15 cellular contexts compared by ENCODE assay signal in genomic region chr6:119243657-119244056, GRCh38.
DNase-seq lines count a peak whose midpoint lies in the region; ATAC-seq, FAIRE-seq and TF ChIP-seq lines count a peak whose summit lies in the region.
"Had no signal": no experiment of that assay in that cellular context is flagged by ENCODE, and none has a peak within 500 bp of the region (broad histone marks: within the 10 kb centered on the region; RNA-seq: fewer than 3 reads in every experiment).

No MANE protein-coding gene starts in this region.

- no peaks in the 10 kb centered on the region for H3K9me3 Mint-ChIP-seq in activated CD4-positive, alpha-beta T cell treated with anti-CD3 and anti-CD28 coated beads, Interleukin-2, amount 10 ng/mL, durations not matched to agents 24 days and 14 days
- H3K9me3 Mint-ChIP-seq in effector memory CD8-positive, alpha-beta T cell, result no peaks in the 10 kb centered on the region
- H3K9me3 Mint-ChIP-seq: CD4-positive, CD25-positive, alpha-beta regulatory T cell; H9 had no signal

- DNase-seq in HepG2 (ENCODE audit: low spot score) (no peak), right lobe of liver (no peak), NCI-H2081 treated with DMSO at 0.1 percent for 48 hours (lab: John Stamatoyannopoulos, UW) (peak; percentile 19), foreskin keratinocyte (no peak), GM03348 (ENCODE audit: low spot score) (no peak)
- no peak for DNase-seq in activated CD4-positive, alpha-beta T cell treated with anti-CD3 and anti-CD28 coated beads, Interleukin-2, amount 10 ng/mL, durations not matched to agents 24 days and 14 days
- DNase-seq in effector memory CD8-positive, alpha-beta T cell, result no peak
- DNase-seq: ACHN; CD4-positive, CD25-positive, alpha-beta regulatory T cell; DMS53; GF-D8; GOT3; H9 had no signal

- no peak for FAIRE-seq in HepG2 (lab: Jason Lieb, UNC)

- peaks cover 55% of the 10 kb centered on the region for H3K79me2 ChIP-seq in HepG2 (ENCODE audit: insufficient read depth, low read length)

- CTCF ChIA-PET in HepG2 (lab: Yijun Ruan, JAX; ENCODE audit: low intra/inter-chr PET ratio, low total read pairs), result no interaction called here

- no peaks in the 10 kb centered on the region for H3K27me3 Mint-ChIP-seq in activated CD4-positive, alpha-beta T cell treated with anti-CD3 and anti-CD28 coated beads, Interleukin-2, amount 10 ng/mL, durations not matched to agents 24 days and 14 days
- no peaks in the 10 kb centered on the region for H3K27me3 Mint-ChIP-seq in effector memory CD8-positive, alpha-beta T cell
- H3K27me3 Mint-ChIP-seq: CD4-positive, CD25-positive, alpha-beta regulatory T cell; IgD-negative memory B cell had no signal

- no peak for TF ChIP-seq RAD21 in HepG2 (CRISPR knock-in tag; IDR thresholded peaks at IDR 0.05)

- no peak overlapping the region for H3K9ac ChIP-seq in HepG2 (ENCODE audit: insufficient read depth, low read depth, low read length)
- H3K9ac ChIP-seq: BLaER1 treated with 17β-estradiol and CSF1 and Interleukin-3, amounts not matched to agents 10 nM and 100 nM had no signal

- H3K4me3 ChIP-seq in HepG2 (replicated peaks in 1 of 3; ENCODE audit: insufficient read depth in 1 of 3, low read depth in 2 of 3, low read length in 3 of 3) (no peak overlapping the region), right lobe of liver (no peak overlapping the region)
- H3K4me3 ChIP-seq: BLaER1 treated with 17β-estradiol and CSF1 and Interleukin-3, amounts not matched to agents 10 nM and 100 nM had no signal

- peaks cover 18% of the 10 kb centered on the region for H4K20me1 ChIP-seq in HepG2 (ENCODE audit: insufficient read depth, low read length)
- H4K20me1 ChIP-seq: BLaER1 treated with 17β-estradiol and CSF1 and Interleukin-3, amounts not matched to agents 10 nM and 100 nM had no signal

- 94% methylated on average over 2 of the region's 2 CpGs for WGBS in HepG2 (ENCODE audit: low lambda C conversion rate)
- 88% methylated on average over 2 of the region's 2 CpGs for WGBS in right lobe of liver (ENCODE audit: insufficient coverage, low coverage, low lambda C conversion rate, missing lambda C conversion rate)

- H3K36me3 Mint-ChIP-seq in activated CD4-positive, alpha-beta T cell treated with anti-CD3 and anti-CD28 coated beads, Interleukin-2, amount 10 ng/mL, durations not matched to agents 24 days and 14 days (ENCODE audit: low read depth), result peaks cover 18% of the 10 kb centered on the region
- no peaks in the 10 kb centered on the region for H3K36me3 Mint-ChIP-seq in effector memory CD8-positive, alpha-beta T cell (ENCODE audit: insufficient read depth)

- H3K27ac ChIP-seq in HepG2 (ENCODE audit: extremely low read length, insufficient read depth, low read length) (no peak overlapping the region), right lobe of liver (no peak overlapping the region), foreskin keratinocyte (no peak overlapping the region)
- H3K27ac ChIP-seq: BLaER1 treated with 17β-estradiol and CSF1 and Interleukin-3, amounts not matched to agents 10 nM and 100 nM had no signal

- H3K27me3 ChIP-seq in HepG2 (ENCODE audit: control insufficient read depth in 1 of 2, insufficient read depth in 2 of 2, low read length in 2 of 2), result no peaks in the 10 kb centered on the region
- no peaks in the 10 kb centered on the region for H3K27me3 ChIP-seq in right lobe of liver
- H3K27me3 ChIP-seq in foreskin keratinocyte, result no peaks in the 10 kb centered on the region
- H3K27me3 ChIP-seq: BLaER1 treated with 17β-estradiol and CSF1 and Interleukin-3, amounts not matched to agents 10 nM and 100 nM had no signal

- no peak overlapping the region for H3K27ac Mint-ChIP-seq in activated CD4-positive, alpha-beta T cell treated with anti-CD3 and anti-CD28 coated beads, Interleukin-2, amount 10 ng/mL, durations not matched to agents 24 days and 14 days
- no peak overlapping the region for H3K27ac Mint-ChIP-seq in effector memory CD8-positive, alpha-beta T cell
- H3K27ac Mint-ChIP-seq: CD4-positive, CD25-positive, alpha-beta regulatory T cell; H9; IgD-negative memory B cell had no signal

- no peak overlapping the region for H3K4me2 ChIP-seq in HepG2 (ENCODE audit: low read depth, low read length)
- H3K4me2 ChIP-seq: BLaER1 treated with 17β-estradiol and CSF1 and Interleukin-3, amounts not matched to agents 10 nM and 100 nM had no signal

- intact Hi-C loops in HepG2 (cut with micrococcal nuclease; ENCODE audit: unreplicated experiment) (no loop called here), right lobe of liver (cut with DNase I) (no loop called here)
- intact Hi-C loops in activated CD4-positive, alpha-beta T cell treated with anti-CD3 and anti-CD28 coated beads, Interleukin-2, amount 10 ng/mL, durations not matched to agents 24 days and 14 days (cut with micrococcal nuclease), result no loop called here

- no peaks in the 10 kb centered on the region for H3K4me1 Mint-ChIP-seq in activated CD4-positive, alpha-beta T cell treated with anti-CD3 and anti-CD28 coated beads, Interleukin-2, amount 10 ng/mL, durations not matched to agents 24 days and 14 days
- H3K4me1 Mint-ChIP-seq in effector memory CD8-positive, alpha-beta T cell (ENCODE audit: low read depth in 2 of 2), result peaks cover 0 to 13% of the 10 kb centered on the region in 2 donors
- H3K4me1 Mint-ChIP-seq: IgD-negative memory B cell had no signal

- TF ChIP-seq POLR2A in HepG2 (IDR thresholded peaks at IDR 0.05; ENCODE audit: insufficient read depth in 1 of 2, low read depth in 2 of 2, low read length in 2 of 2), result no peak
- no peak for TF ChIP-seq POLR2A in right lobe of liver (IDR thresholded peaks at IDR 0.05)

- no peak for TF ChIP-seq CTCF in HepG2 (CRISPR knock-in tag; IDR thresholded peaks at IDR 0.05)
- no peak for TF ChIP-seq CTCF in right lobe of liver (IDR thresholded peaks at IDR 0.05)
- no peak for TF ChIP-seq CTCF in foreskin keratinocyte (conservative IDR thresholded peaks at IDR 0.05)

- ATAC-seq in HepG2 (no peak), right lobe of liver (no peak), foreskin keratinocyte (peak; percentile 75)
- ATAC-seq in effector memory CD8-positive, alpha-beta T cell (replicated peaks), result no peak

- BruUV-seq in HepG2 (replicated peaks; lab: Mats Ljungman, UMichigan), result no TSS peak

- in situ Hi-C loops in HepG2 (cut with HindIII; ENCODE audit: extremely low pct_ligation_motif_present, low pct_unique_long_range_greater_than_20kb), result no loop called here

- POLR2A ChIA-PET in HepG2 (lab: Yijun Ruan, JAX), result no interaction called here

- H3K4me1 ChIP-seq in HepG2 (ENCODE audit: insufficient read depth, low read length) (peaks cover 43% of the 10 kb centered on the region), right lobe of liver (peaks cover 0 to 21% (median 2%) of the 10 kb centered on the region in 4 donors), foreskin keratinocyte (peaks cover 12% of the 10 kb centered on the region)
- H3K4me1 ChIP-seq: BLaER1 treated with 17β-estradiol and CSF1 and Interleukin-3, amounts not matched to agents 10 nM and 100 nM had no signal

- no peak overlapping the region for H3K4me3 Mint-ChIP-seq in activated CD4-positive, alpha-beta T cell treated with anti-CD3 and anti-CD28 coated beads, Interleukin-2, amount 10 ng/mL, durations not matched to agents 24 days and 14 days
- no peak overlapping the region for H3K4me3 Mint-ChIP-seq in effector memory CD8-positive, alpha-beta T cell
- H3K4me3 Mint-ChIP-seq: CD4-positive, CD25-positive, alpha-beta regulatory T cell; H9; IgD-negative memory B cell had no signal

- TF ChIP-seq EP300 in HepG2 (IDR thresholded peaks at IDR 0.05; ENCODE audit: low read depth in 2 of 2, low read length in 2 of 2), result no peak
- no peak for TF ChIP-seq EP300 in HepG2 (CRISPR knock-in tag; IDR thresholded peaks at IDR 0.05; ENCODE audit: borderline replicate concordance)

- no peak overlapping the region for H2AFZ ChIP-seq in HepG2 (ENCODE audit: low read length)

- H3K9me3 ChIP-seq in HepG2 (ENCODE audit: low read length), result no peaks in the 10 kb centered on the region
- H3K9me3 ChIP-seq in right lobe of liver, result no peaks in the 10 kb centered on the region
- H3K9me3 ChIP-seq: BLaER1 treated with 17β-estradiol and CSF1 and Interleukin-3, amounts not matched to agents 10 nM and 100 nM had no signal

- H3K36me3 ChIP-seq in HepG2 (replicated peaks in 1 of 2; ENCODE audit: control insufficient read depth in 1 of 2, insufficient read depth in 2 of 2, low read length in 2 of 2) (peaks cover 23 to 80% of the 10 kb centered on the region in 2 experiments), right lobe of liver (peaks cover 0 to 14% (median 0%) of the 10 kb centered on the region in 4 donors)

TF ChIP-seq in HepG2, 621 proteins besides CTCF, POLR2A, EP300 and RAD21 (continues in another document):
- TF ChIP-seq RBM22 (optimal IDR thresholded peaks at IDR 0.05; ENCODE audit: low read length), result peak; percentile 93
- TF ChIP-seq SSRP1 (CRISPR knock-in tag; IDR thresholded peaks at IDR 0.05), result no peak
- TF ChIP-seq PPARG (CRISPR knock-in tag; conservative IDR thresholded peaks at IDR 0.05), result no peak
- TF ChIP-seq, protein P1, sequence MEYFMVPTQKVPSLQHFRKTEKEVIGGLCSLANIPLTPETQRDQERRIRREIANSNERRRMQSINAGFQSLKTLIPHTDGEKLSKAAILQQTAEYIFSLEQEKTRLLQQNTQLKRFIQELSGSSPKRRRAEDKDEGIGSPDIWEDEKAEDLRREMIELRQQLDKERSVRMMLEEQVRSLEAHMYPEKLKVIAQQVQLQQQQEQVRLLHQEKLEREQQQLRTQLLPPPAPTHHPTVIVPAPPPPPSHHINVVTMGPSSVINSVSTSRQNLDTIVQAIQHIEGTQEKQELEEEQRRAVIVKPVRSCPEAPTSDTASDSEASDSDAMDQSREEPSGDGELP (IDR thresholded peaks at IDR 0.05; ENCODE audit: borderline replicate concordance, low read depth), result no peak
